Comparison of ENCODE assay signal across 8 cellular contexts in genomic region chr22:18077087-18077638, GRCh38. TPM values are rescaled to one million over a fixed set of nuclear protein-coding genes. Genes with fewer than 3 reads are reported as not detected.
A peak's percentile ranks its signal among the peaks of the same experiment; 100 is the strongest.
DNase-seq lines count a peak whose midpoint lies in the region; TF ChIP-seq lines count a peak whose summit lies in the region.

No MANE protein-coding gene starts in this region.

- H3K79me2 ChIP-seq in DOHH2 (ENCODE audit: control insufficient read depth, low read length): peaks cover 55% of the 10 kb centered on the region

- H3K4me3 ChIP-seq in DOHH2 (ENCODE audit: low read length): peak overlapping the region; percentile 87
- peak overlapping the region; percentile 99 for H3K4me3 ChIP-seq in HUES6 (ENCODE audit: low read depth, low read length)
- H3K4me3 ChIP-seq in colonic mucosa: peak overlapping the region; percentile 93

- H3K4me1 Mint-ChIP-seq in neural crest cell: peaks cover 17% of the 10 kb centered on the region

- no peaks in the 10 kb centered on the region for H4K20me1 ChIP-seq in DOHH2 (ENCODE audit: control insufficient read depth, insufficient read depth, low read depth, low read length)

- H3K4me2 ChIP-seq in DOHH2 (ENCODE audit: low read length): peak overlapping the region; percentile 73

- no peaks in the 10 kb centered on the region for H3K9me3 ChIP-seq in DOHH2 (ENCODE audit: control insufficient read depth, insufficient read depth, low read length)
- H3K9me3 ChIP-seq in HUES6 (ENCODE audit: control insufficient read depth, insufficient read depth, low read depth, low read length): no peaks in the 10 kb centered on the region
- H3K9me3 ChIP-seq in colonic mucosa: no peaks in the 10 kb centered on the region

- H3K4me1 ChIP-seq in DOHH2 (ENCODE audit: control insufficient read depth, low read length) (peaks cover 43% of the 10 kb centered on the region), HUES6 (ENCODE audit: control insufficient read depth, insufficient read depth, low read length) (peaks cover 11% of the 10 kb centered on the region; the same call in 1 of the 2 replicates), colonic mucosa (peaks cover 14% of the 10 kb centered on the region)

- H3K27ac ChIP-seq in DOHH2 (ENCODE audit: low read depth, low read length) (peak overlapping the region; percentile 52), HUES6 (ENCODE audit: low read depth, low read length) (no peak overlapping the region), colonic mucosa (peak overlapping the region; percentile 84)

- peaks cover 13% of the 10 kb centered on the region for H3K36me3 Mint-ChIP-seq in neural crest cell (ENCODE audit: low read depth)

- TF ChIP-seq CTCF in DOHH2 (IDR thresholded peaks at IDR 0.05; ENCODE audit: low read depth, low read length, poor library complexity, severe bottlenecking) (no peak), colonic mucosa (IDR thresholded peaks at IDR 0.05) (no peak), neural crest cell (conservative IDR thresholded peaks at IDR 0.05) (no peak)

- no peaks in the 10 kb centered on the region for H3F3A ChIP-seq in DOHH2 (ENCODE audit: control insufficient read depth, insufficient read depth)

- H3K9ac ChIP-seq in HUES6 (ENCODE audit: low read length): peak overlapping the region; percentile 73
- H3K9ac ChIP-seq in colonic mucosa (ENCODE audit: low read depth in 2 of 2, low read length in 2 of 2): peak overlapping the region; percentile 80 to 97

- peak overlapping the region; percentile 94 for H3K27ac Mint-ChIP-seq in neural crest cell (ENCODE audit: unreplicated experiment)

- H3K9me2 ChIP-seq in DOHH2 (replicated peaks; ENCODE audit: control insufficient read depth, low read length): no peaks in the 10 kb centered on the region

- no peaks in the 10 kb centered on the region for H3K27me3 Mint-ChIP-seq in neural crest cell (ENCODE audit: low read depth)

- DNase-seq in colonic mucosa: no peak
- DNase-seq in neural crest cell (ENCODE audit: low read depth, low spot score): no peak
- no peak for DNase-seq in NCI-H1417 (lab: John Stamatoyannopoulos, UW)
- DNase-seq in cortex of kidney (lab: John Stamatoyannopoulos, UW): no peak
- DNase-seq in NCI-H748 (lab: John Stamatoyannopoulos, UW; ENCODE audit: unreplicated experiment): no peak
- DNase-seq in DMS53 (lab: John Stamatoyannopoulos, UW): no peak

- peaks cover 3% of the 10 kb centered on the region for H3K9me3 Mint-ChIP-seq in neural crest cell

- intact Hi-C loops in colonic mucosa (cut with DNase I): loop anchor here (2.0 to 10.0 kb wide), 4 partner anchors 70 to 332 kb away; no protein-coding TSS in a partner anchor

- H3K36me3 ChIP-seq in DOHH2 (ENCODE audit: control insufficient read depth, low read length) (peaks cover 34% of the 10 kb centered on the region), HUES6 (ENCODE audit: control insufficient read depth, insufficient read depth, low read length) (peaks cover 23% of the 10 kb centered on the region), colonic mucosa (peaks cover 4% of the 10 kb centered on the region)

- H3K27me3 ChIP-seq in DOHH2 (ENCODE audit: control insufficient read depth, low read length): no peaks in the 10 kb centered on the region
- no peaks in the 10 kb centered on the region for H3K27me3 ChIP-seq in HUES6 (ENCODE audit: control insufficient read depth, insufficient read depth, low read length)
- no peaks in the 10 kb centered on the region for H3K27me3 ChIP-seq in colonic mucosa

- H3K4me3 Mint-ChIP-seq in neural crest cell: peak overlapping the region; percentile 96

RNA-seq across cellular contexts. Expression of gene PEX26, which starts 0.6 kb away (rescaled TPM):
- total RNA-seq in colonic mucosa (100 to 1,000 TPM in 1 of 2 donors, 10 to 100 TPM in 1; 86.7 to 128 TPM), neural crest cell (44.9 and 46.0 TPM in 2 replicates)

RNA-seq across cellular contexts. Expression of gene TUBA8, which starts 33.4 kb away (rescaled TPM):
- total RNA-seq in colonic mucosa (1 to 10 TPM; 1.6 TPM), neural crest cell (2.0 and 2.8 TPM in 2 replicates)

RNA-seq across cellular contexts. Expression of gene MICAL3, which starts 52.8 kb away (rescaled TPM):
- total RNA-seq in colonic mucosa (10 to 100 TPM; 72.5 to 84.5 TPM), neural crest cell (84.5 and 87.1 TPM in 2 replicates)
